ENCODE assay signal across 18 cellular contexts in the genomic region with DNA sequence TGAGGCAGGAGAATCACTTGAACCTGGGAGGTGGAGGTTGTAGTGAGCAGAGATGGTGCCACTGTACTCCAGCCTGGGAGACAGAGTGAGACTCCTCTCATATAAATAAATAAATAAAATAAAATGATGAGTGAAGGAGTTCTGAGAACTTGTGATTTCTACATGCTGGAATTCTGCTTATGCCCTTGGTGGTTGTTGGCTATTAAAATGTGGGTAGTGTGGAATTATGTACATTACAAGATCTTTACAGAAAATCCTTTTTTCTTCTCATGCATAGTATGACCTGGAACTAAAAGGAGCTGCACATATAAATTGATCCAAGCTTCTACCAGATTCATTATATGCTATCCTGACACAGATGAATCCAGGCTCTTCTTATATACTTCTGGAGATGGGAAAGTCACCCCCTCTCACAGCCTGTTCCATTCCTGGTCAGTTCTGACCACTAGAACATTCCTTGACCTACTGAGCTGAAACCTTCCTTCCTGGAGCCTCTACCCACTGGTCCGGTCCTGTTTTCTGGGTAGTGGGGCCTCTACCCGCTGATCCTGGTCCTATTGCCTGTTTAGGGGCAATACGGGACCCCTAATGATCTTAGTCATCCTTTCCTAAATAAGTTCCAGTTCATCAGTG. TPM values are rescaled to one million over a fixed set of nuclear protein-coding genes. Genes with fewer than 3 reads are reported as not detected.
DNase-seq lines count a peak whose midpoint lies in the region; ATAC-seq and TF ChIP-seq lines count a peak whose summit lies in the region.
"Had no signal": no experiment of that assay in that cellular context is flagged by ENCODE, and none has a peak within 500 bp of the region (broad histone marks: within the 10 kb centered on the region; RNA-seq: fewer than 3 reads in every experiment).

No MANE protein-coding gene starts in this region.

- no peaks in the 10 kb centered on the region for H3K27me3 Mint-ChIP-seq in activated CD4-positive, alpha-beta T cell treated with anti-CD3 and anti-CD28 coated beads, Interleukin-2, amount 10 ng/mL, durations not matched to agents 24 days and 14 days
- H3K27me3 Mint-ChIP-seq in chondrocyte (ENCODE audit: low read depth) = no peaks in the 10 kb centered on the region

- H3K9ac ChIP-seq in skeletal muscle satellite cell (ENCODE audit: low read depth, low read length) = no peak overlapping the region
- H3K9ac ChIP-seq: KMS-11 had no signal

- peaks cover 36% of the 10 kb centered on the region for H3K36me3 Mint-ChIP-seq in activated CD4-positive, alpha-beta T cell treated with anti-CD3 and anti-CD28 coated beads, Interleukin-2, amount 10 ng/mL, durations not matched to agents 24 days and 14 days (ENCODE audit: low read depth)
- H3K36me3 Mint-ChIP-seq in chondrocyte (ENCODE audit: low read depth) = peaks cover 1% of the 10 kb centered on the region

- intact Hi-C loops in activated CD4-positive, alpha-beta T cell treated with anti-CD3 and anti-CD28 coated beads, Interleukin-2, amount 10 ng/mL, durations not matched to agents 24 days and 14 days (cut with micrococcal nuclease) = loop anchor here (5.0 kb wide), 1 partner anchor 35 kb away; no protein-coding TSS in a partner anchor

- no peaks in the 10 kb centered on the region for H3K9me3 ChIP-seq in SJCRH30 (replicated peaks)
- no peaks in the 10 kb centered on the region for H3K9me3 ChIP-seq in skeletal muscle satellite cell (replicated peaks; ENCODE audit: low read length)
- H3K9me3 ChIP-seq: left ventricle myocardium inferior, Peyer's patch, right lobe of liver had no signal

- peak overlapping the region; percentile 3 for H3K4me3 Mint-ChIP-seq in activated CD4-positive, alpha-beta T cell treated with anti-CD3 and anti-CD28 coated beads, Interleukin-2, amount 10 ng/mL, durations not matched to agents 24 days and 14 days
- H3K4me3 Mint-ChIP-seq in chondrocyte (ENCODE audit: unreplicated experiment) = no peak overlapping the region
- H3K4me3 Mint-ChIP-seq: H9, nephron had no signal

- H3K4me2 ChIP-seq in skeletal muscle satellite cell (ENCODE audit: low read length) = peak overlapping the region; percentile 43
- H3K4me2 ChIP-seq: KMS-11 had no signal

- peaks cover 69% of the 10 kb centered on the region for H3K4me1 Mint-ChIP-seq in activated CD4-positive, alpha-beta T cell treated with anti-CD3 and anti-CD28 coated beads, Interleukin-2, amount 10 ng/mL, durations not matched to agents 24 days and 14 days
- peaks cover 33% of the 10 kb centered on the region for H3K4me1 Mint-ChIP-seq in chondrocyte (ENCODE audit: low read depth)

- H3K4me1 ChIP-seq in SJCRH30 (peaks cover 66% of the 10 kb centered on the region), skeletal muscle satellite cell (ENCODE audit: control insufficient read depth, insufficient read depth, low read length) (peaks cover 33% of the 10 kb centered on the region)
- H3K4me1 ChIP-seq: right lobe of liver had no signal

- H3K27ac Mint-ChIP-seq in activated CD4-positive, alpha-beta T cell treated with anti-CD3 and anti-CD28 coated beads, Interleukin-2, amount 10 ng/mL, durations not matched to agents 24 days and 14 days = peak overlapping the region; percentile 57
- no peak overlapping the region for H3K27ac Mint-ChIP-seq in chondrocyte (ENCODE audit: unreplicated experiment)
- H3K27ac Mint-ChIP-seq: H9, nephron had no signal

- H3K36me3 ChIP-seq in SJCRH30 = no peaks in the 10 kb centered on the region
- no peaks in the 10 kb centered on the region for H3K36me3 ChIP-seq in skeletal muscle satellite cell (ENCODE audit: insufficient read depth, low read length)
- H3K36me3 ChIP-seq: left ventricle myocardium inferior, Peyer's patch, right lobe of liver had no signal

- no peak for ATAC-seq in HG02798 (IDR thresholded peaks at IDR 0.05; ENCODE audit: poor library complexity, unreplicated experiment)
- no peak for ATAC-seq in left lobe of liver
- ATAC-seq: right lobe of liver had no signal

- H3K27me3 ChIP-seq in SJCRH30 (no peaks in the 10 kb centered on the region), skeletal muscle satellite cell (ENCODE audit: control insufficient read depth, insufficient read depth, low read length) (no peaks in the 10 kb centered on the region)
- H3K27me3 ChIP-seq: Peyer's patch, right lobe of liver had no signal

- peak overlapping the region; percentile 49 for H3K27ac ChIP-seq in SJCRH30
- H3K27ac ChIP-seq: KMS-11, left ventricle myocardium inferior, Peyer's patch, right lobe of liver had no signal

- H3K9me3 Mint-ChIP-seq in activated CD4-positive, alpha-beta T cell treated with anti-CD3 and anti-CD28 coated beads, Interleukin-2, amount 10 ng/mL, durations not matched to agents 24 days and 14 days = peaks cover 3% of the 10 kb centered on the region
- H3K9me3 Mint-ChIP-seq in chondrocyte (ENCODE audit: low read depth) = no peaks in the 10 kb centered on the region
- H3K9me3 Mint-ChIP-seq: H9, nephron had no signal

- H3K4me3 ChIP-seq in SJCRH30 = no peak overlapping the region
- H3K4me3 ChIP-seq in skeletal muscle satellite cell (ENCODE audit: low read length) = no peak overlapping the region
- H3K4me3 ChIP-seq: left ventricle myocardium inferior, Peyer's patch, right lobe of liver had no signal

- TF ChIP-seq CTCF in chondrocyte (IDR thresholded peaks at IDR 0.05) = no peak

- no peak for DNase-seq in activated CD4-positive, alpha-beta T cell treated with anti-CD3 and anti-CD28 coated beads, Interleukin-2, amount 10 ng/mL, durations not matched to agents 24 days and 14 days
- DNase-seq in activated CD4-positive, alpha-beta T cell treated with anti-CD3 and anti-CD28 coated beads, Interleukin-2, amount 50 U/mL, for 4 hours = no peak
- DNase-seq in SJCRH30 = no peak
- peak; percentile 4 for DNase-seq in chondrocyte (ENCODE audit: low spot score)
- DNase-seq in activated gamma-delta T cell (lab: John Stamatoyannopoulos, UW) = no peak
- no peak for DNase-seq in left lobe of liver (ENCODE audit: low spot score)
- DNase-seq: dermis blood vessel endothelial cell, H9, hypothalamus, left ventricle myocardium inferior, NCI-H1694, NCI-H526, Peyer's patch had no signal

RNA-seq across cellular contexts. Expression of a gene that starts 37.7 kb away (rescaled TPM):
- total RNA-seq in activated CD4-positive, alpha-beta T cell treated with anti-CD3 and anti-CD28 coated beads, Interleukin-2, amount 10 ng/mL, durations not matched to agents 24 days and 14 days = 38.1 and 38.7 TPM in 2 replicates
- 37.0 and 43.1 TPM in 2 replicates for total RNA-seq in SJCRH30 (2014; rRNA removed; shearing (Covaris generic))
- 17.0 to 20.4 TPM (median 17.2 TPM) in 3 replicates for total RNA-seq in chondrocyte
- total RNA-seq in skeletal muscle satellite cell (2012; rRNA removed) = 14.4 and 15.7 TPM in 2 replicates
- 13.1 TPM for total RNA-seq in left lobe of liver
